ENCODE assay signal across 1 cellular context in genomic region chr20:3818155-3819151, GRCh38.
TF ChIP-seq lines count a peak whose summit lies in the region.

No MANE protein-coding gene starts in this region.

TF ChIP-seq in HepG2, 621 proteins besides CTCF, POLR2A, EP300 and RAD21 (continues in another document):
- TF ChIP-seq ZNF282 (IDR thresholded peaks at IDR 0.05; ENCODE audit: partially characterized antibody) (no peak), NFAT5 (CRISPR knock-in tag; IDR thresholded peaks at IDR 0.05) (0 out of 2 replicates have a peak, but pooled peaks have one; percentile 41), NCOR1 (IDR thresholded peaks at IDR 0.05; ENCODE audit: borderline replicate concordance, low read length) (no peak), PPARG (CRISPR knock-in tag; conservative IDR thresholded peaks at IDR 0.05) (no peak), ZKSCAN1 (IDR thresholded peaks at IDR 0.05; ENCODE audit: low read length) (peak; percentile 63; the same call in 1 of the 2 replicates), POLR2AphosphoS5 (IDR thresholded peaks at IDR 0.05; ENCODE audit: low read depth, low read length) (peak; percentile 50), ZNF564 (CRISPR knock-in tag; IDR thresholded peaks at IDR 0.05) (no peak), MIER3 (CRISPR knock-in tag; IDR thresholded peaks at IDR 0.05; ENCODE audit: borderline replicate concordance) (peak; percentile 79; the same call in 1 of the 2 replicates), TBP (CRISPR knock-in tag; IDR thresholded peaks at IDR 0.05) (no peak), XRCC5 (optimal IDR thresholded peaks at IDR 0.05; ENCODE audit: low read length) (peak; percentile 99), FOXK2 (IDR thresholded peaks at IDR 0.05) (no peak; the same call in 1 of the 2 replicates), RCOR2 (CRISPR knock-in tag; IDR thresholded peaks at IDR 0.05) (0 out of 2 replicates have a peak, but pooled peaks have one; percentile 69), EZH2 (conservative IDR thresholded peaks at IDR 0.05; ENCODE audit: low read depth, low read length) (no peak), ZBED4 (CRISPR knock-in tag; IDR thresholded peaks at IDR 0.05; ENCODE audit: borderline replicate concordance) (peak; percentile 79), BRD4 (CRISPR knock-in tag; IDR thresholded peaks at IDR 0.05) (no peak; the same call in 1 of the 2 replicates), ZBTB49 (CRISPR knock-in tag; IDR thresholded peaks at IDR 0.05; ENCODE audit: borderline replicate concordance) (no peak), SRSF9 (IDR thresholded peaks at IDR 0.05; ENCODE audit: borderline replicate concordance, insufficient read depth, low read depth, low read length, poor library complexity, severe bottlenecking) (no peak), BCL6 (CRISPR knock-in tag; IDR thresholded peaks at IDR 0.05) (peak; percentile 44), KDM5B (CRISPR knock-in tag; IDR thresholded peaks at IDR 0.05; ENCODE audit: borderline replicate concordance) (no peak; the same call in 1 of the 2 replicates), POLR2AphosphoS2 (IDR thresholded peaks at IDR 0.05; ENCODE audit: low read depth, low read length) (no peak), DR1 (CRISPR knock-in tag; IDR thresholded peaks at IDR 0.05) (peak; percentile 19; the same call in 1 of the 2 replicates), TEF (CRISPR knock-in tag; IDR thresholded peaks at IDR 0.05) (no peak), ZNF496 (CRISPR knock-in tag; IDR thresholded peaks at IDR 0.05; ENCODE audit: insufficient replicate concordance) (no peak), FIP1L1 (IDR thresholded peaks at IDR 0.05; ENCODE audit: borderline replicate concordance, insufficient read depth, low read depth, low read length) (0 out of 2 replicates have a peak, but pooled peaks have one; percentile 80), MED13 (CRISPR knock-in tag; IDR thresholded peaks at IDR 0.05) (no peak), ZNF580 (CRISPR knock-in tag; IDR thresholded peaks at IDR 0.05; ENCODE audit: borderline replicate concordance, low read depth) (peak; percentile 95; the same call in 1 of the 2 replicates), AFF4 (CRISPR knock-in tag; IDR thresholded peaks at IDR 0.05) (no peak), ZNF691 (CRISPR knock-in tag; IDR thresholded peaks at IDR 0.05; ENCODE audit: borderline replicate concordance, low read depth) (peak; percentile 97), DMTF1 (CRISPR knock-in tag; IDR thresholded peaks at IDR 0.05) (0 out of 2 replicates have a peak, but pooled peaks have one; percentile 11), ZNF710 (CRISPR knock-in tag; IDR thresholded peaks at IDR 0.05; ENCODE audit: borderline replicate concordance) (no peak), PHB2 (IDR thresholded peaks at IDR 0.05; ENCODE audit: partially characterized antibody) (no peak)
